In genomic region chr14:105139212-105139825, GRCh38 we compare ENCODE assay signal across 24 cellular contexts.
"Had no signal": no experiment of that assay in that cellular context is flagged by ENCODE, and none has a peak within 500 bp of the region (broad histone marks: within the 10 kb centered on the region; RNA-seq: fewer than 3 reads in every experiment).

No MANE protein-coding gene starts in this region.

- H3K4me1 ChIP-seq: ascending aorta, lower lobe of right lung, neural progenitor cell, stomach, tibial nerve had no signal

- H3K27ac ChIP-seq: ascending aorta, lower lobe of right lung, neural progenitor cell, stomach, tibial nerve had no signal

- DNase-seq: activated CD4-positive, alpha-beta T cell treated with anti-CD3 and anti-CD28 coated beads for 4 hours; activated CD4-positive, alpha-beta T cell treated with anti-CD3 and anti-CD28 coated beads, Interleukin-2, amount 50 U/mL, for 4 hours; activated naive CD4-positive, alpha-beta T cell treated with anti-CD3 and anti-CD28 coated beads for 36 hours; activated naive CD8-positive, alpha-beta T cell treated with anti-CD3 and anti-CD28 coated beads, Interleukin-2, amount 10 ng/mL, durations not matched to agents 7 days and 5 days; activated T-cell treated with anti-CD3 and anti-CD28 coated beads for 4 hours; activated T-cell treated with anti-CD3 and anti-CD28 coated beads, Interleukin-2, amount 50 U/mL, for 72 hours; cortex of kidney; effector memory CD8-positive, alpha-beta T cell; foreskin fibroblast; hippocampal formation; kidney; left colon; lower lobe of right lung; mesenchymal stem cell; natural killer cell; stimulated activated CD4-positive, alpha-beta T cell treated with anti-CD3 and anti-CD28 coated beads, Interleukin-15, amount 100 ng/mL, for 24 hours; stimulated activated CD4-positive, alpha-beta T cell treated with anti-CD3 and anti-CD28 coated beads, Interleukin-2, amount 100 ng/mL, for 24 hours; stimulated activated naive B cell treated with anti-CD40 and anti-IgM and Interleukin-4, amounts not matched to agents 10 μg/mL and 1 μg/mL and 100 μg/mL, for 72 hours; stomach; T-helper 1 cell had no signal

- H2AFZ ChIP-seq: neural progenitor cell had no signal

- ATAC-seq: activated T-cell treated with anti-CD3 and anti-CD28 coated beads, Interleukin-2, amount 50 U/mL, for 72 hours; effector memory CD8-positive, alpha-beta T cell; left colon; natural killer cell; stimulated activated naive B cell treated with anti-CD40 and anti-IgM and Interleukin-4, amounts not matched to agents 10 μg/mL and 1 μg/mL and 100 μg/mL, for 72 hours had no signal

- H3K36me3 ChIP-seq: neural progenitor cell had no signal

- FAIRE-seq: kidney had no signal

- H3K4me2 ChIP-seq: neural progenitor cell, smooth muscle cell had no signal

- H3K27me3 ChIP-seq: ascending aorta, neural progenitor cell, tibial nerve had no signal

- H3K4me3 ChIP-seq: ascending aorta, lower lobe of right lung, neural progenitor cell, smooth muscle cell, stomach, tibial nerve had no signal

- H3K9ac ChIP-seq: neural progenitor cell had no signal
